ENCODE assay signal across 1 cellular context in genomic region chr14:38226366-38226765, GRCh38.
TF ChIP-seq lines count a peak whose summit lies in the region.

No MANE protein-coding gene starts in this region.

TF ChIP-seq in HepG2, 621 proteins besides CTCF, POLR2A, EP300 and RAD21:
- no peak for TF ChIP-seq ZNF326 (CRISPR knock-in tag; IDR thresholded peaks at IDR 0.05; ENCODE audit: borderline replicate concordance)
- TF ChIP-seq ATF7 (IDR thresholded peaks at IDR 0.05) = 0 out of 2 replicates have a peak, but pooled peaks have one; percentile 27
- no peak for TF ChIP-seq ATF7 (CRISPR knock-in tag; IDR thresholded peaks at IDR 0.05)
